ENCODE assay signal across 8 cellular contexts in genomic region chr7:99380823-99381663, GRCh38. TPM values are rescaled to one million over a fixed set of nuclear protein-coding genes. Genes with fewer than 3 reads are reported as not detected.
DNase-seq lines count a peak whose midpoint lies in the region; ATAC-seq and TF ChIP-seq lines count a peak whose summit lies in the region.

No MANE protein-coding gene starts in this region.

- TF ChIP-seq RAD21 in SK-N-SH (IDR thresholded peaks at IDR 0.05; ENCODE audit: low read length) = no peak

- H4K20me1 ChIP-seq in SK-N-SH (ENCODE audit: insufficient read depth) = peaks cover 87% of the 10 kb centered on the region

- no peak for TF ChIP-seq EP300 in SK-N-SH (IDR thresholded peaks at IDR 0.05; ENCODE audit: borderline replicate concordance in 1 of 2, low read depth in 1 of 2, low read length in 1 of 2)

- peaks cover 17 to 27% of the 10 kb centered on the region in 2 experiments; a peak in 2 of 4 replicates for H3K4me1 ChIP-seq in SK-N-SH (ENCODE audit: control insufficient read depth in 1 of 2, insufficient read depth in 2 of 2, low read depth in 1 of 2, low read length in 1 of 2)

- H3K4me2 ChIP-seq in SK-N-SH = no peak overlapping the region

- no peak overlapping the region for H3K4me3 Mint-ChIP-seq in glutamatergic neuron (ENCODE audit: unreplicated experiment)

- H3K36me3 Mint-ChIP-seq in glutamatergic neuron (ENCODE audit: unreplicated experiment) = no peaks in the 10 kb centered on the region

- no peak overlapping the region for H3K4me3 ChIP-seq in SK-N-SH (ENCODE audit: low read depth in 2 of 2, low read length in 1 of 2)

- no peak overlapping the region for H3K9ac ChIP-seq in SK-N-SH

- H2AFZ ChIP-seq in SK-N-SH (ENCODE audit: low read depth) = no peak overlapping the region

- peaks cover 21% of the 10 kb centered on the region for H3F3A ChIP-seq in SK-N-SH (replicated peaks; ENCODE audit: insufficient read depth)

- H3K79me2 ChIP-seq in SK-N-SH (ENCODE audit: insufficient read depth) = peaks cover 94% of the 10 kb centered on the region

- POLR2A ChIA-PET in SK-N-SH (lab: Yijun Ruan, JAX) = no interaction called here

- TF ChIP-seq CTCF in SK-N-SH (IDR thresholded peaks at IDR 0.05) (no peak), glutamatergic neuron (IDR thresholded peaks at IDR 0.05; ENCODE audit: partially characterized antibody, unreplicated experiment) (no peak)

- CTCF ChIA-PET in SK-N-SH (lab: Yijun Ruan, JAX) = no interaction called here

- peaks cover 4% of the 10 kb centered on the region for H3K9me3 Mint-ChIP-seq in glutamatergic neuron (ENCODE audit: unreplicated experiment)

- peak overlapping the region in 1 of 2 experiments; percentile 57; a peak in 1 of 4 replicates for H3K27ac ChIP-seq in SK-N-SH (ENCODE audit: low read depth in 2 of 2, low read length in 1 of 2)

- DNase-seq in SK-N-SH (peak; percentile 30), activated T-cell treated with anti-CD3 and anti-CD28 coated beads for 1 hour (ENCODE audit: low read depth) (peak; percentile 77), glutamatergic neuron (no peak), D341Med (ENCODE audit: low spot score) (no peak), Kasumi-1 (lab: John Stamatoyannopoulos, UW) (no peak)
- peak; percentile 86 to 89 for DNase-seq in stimulated activated CD4-positive, alpha-beta T cell treated with anti-CD3 and anti-CD28 coated beads, Interleukin-2, amount 100 ng/mL, for 24 hours

- 95% methylated on average over 14 of the region's 16 CpGs for WGBS in SK-N-SH (ENCODE audit: low lambda C conversion rate)

- H3K27me3 Mint-ChIP-seq in glutamatergic neuron (ENCODE audit: unreplicated experiment) = peaks cover 3% of the 10 kb centered on the region

- H3K4me1 Mint-ChIP-seq in glutamatergic neuron (ENCODE audit: low read depth, unreplicated experiment) = no peaks in the 10 kb centered on the region

- peak overlapping the region; percentile 52 for H3K27ac Mint-ChIP-seq in glutamatergic neuron (ENCODE audit: unreplicated experiment)

- no peaks in the 10 kb centered on the region for H3K9me2 ChIP-seq in SK-N-SH

- H3K27me3 ChIP-seq in SK-N-SH (ENCODE audit: insufficient read depth) = no peaks in the 10 kb centered on the region

- H3K36me3 ChIP-seq in SK-N-SH (replicated peaks in 1 of 2; ENCODE audit: control insufficient read depth in 1 of 2, insufficient read depth in 2 of 2, low read length in 1 of 2) = peaks cover 3 to 44% of the 10 kb centered on the region in 2 experiments

- ATAC-seq in SK-N-SH treated with all-trans-retinoic acid at 6 μM for 48 hours = no peak; the same call in 2 of the 3 replicates
- ATAC-seq in HG03558 (IDR thresholded peaks at IDR 0.05; ENCODE audit: extremely low read depth, unreplicated experiment) = peak; percentile 46

- H3K9me3 ChIP-seq in SK-N-SH = no peaks in the 10 kb centered on the region

TF ChIP-seq in SK-N-SH, 30 proteins besides CTCF, POLR2A, EP300 and RAD21:
- TF ChIP-seq SMC3 (IDR thresholded peaks at IDR 0.05; ENCODE audit: low read depth, low read length) = no peak
- TF ChIP-seq USF2 (IDR thresholded peaks at IDR 0.05; ENCODE audit: borderline replicate concordance, low read depth, low read length) = no peak
- no peak for TF ChIP-seq YY1 (IDR thresholded peaks at IDR 0.05; ENCODE audit: low read depth)
- no peak for TF ChIP-seq RXRA (IDR thresholded peaks at IDR 0.05; ENCODE audit: borderline replicate concordance, low read depth)
- 0 out of 2 replicates have a peak, but pooled peaks have one; percentile 9 for TF ChIP-seq POLR2AphosphoS5 (IDR thresholded peaks at IDR 0.05; ENCODE audit: low read depth, low read length)
- no peak for TF ChIP-seq TCF12 (IDR thresholded peaks at IDR 0.05)
- TF ChIP-seq JUND (IDR thresholded peaks at IDR 0.05) = no peak
- TF ChIP-seq SIN3A (IDR thresholded peaks at IDR 0.05; ENCODE audit: borderline replicate concordance, low read depth, low read length) = no peak

TF ChIP-seq in SK-N-SH treated with all-trans-retinoic acid at 6 μM for 48 hours, 23 proteins besides CTCF, POLR2A, EP300 and RAD21:
- TF ChIP-seq ZNF565 (CRISPR knock-in tag; conservative IDR thresholded peaks at IDR 0.05; ENCODE audit: low read depth) (no peak), GLIS3 (CRISPR knock-in tag; IDR thresholded peaks at IDR 0.05) (no peak), POU6F1 (CRISPR knock-in tag; IDR thresholded peaks at IDR 0.05; ENCODE audit: borderline replicate concordance, low read depth) (no peak), ZNF70 (CRISPR knock-in tag; IDR thresholded peaks at IDR 0.05) (no peak), OSR1 (CRISPR knock-in tag; IDR thresholded peaks at IDR 0.05) (no peak), PPARA (CRISPR knock-in tag; IDR thresholded peaks at IDR 0.05; ENCODE audit: borderline replicate concordance) (no peak), RARB (CRISPR knock-in tag; IDR thresholded peaks at IDR 0.05) (no peak), TSHZ2 (CRISPR knock-in tag; IDR thresholded peaks at IDR 0.05) (no peak), SNAI2 (CRISPR knock-in tag; IDR thresholded peaks at IDR 0.05) (no peak), TOX (CRISPR knock-in tag; IDR thresholded peaks at IDR 0.05; ENCODE audit: borderline replicate concordance) (no peak), BACH2 (CRISPR knock-in tag; IDR thresholded peaks at IDR 0.05; ENCODE audit: borderline replicate concordance) (no peak), CSDC2 (CRISPR knock-in tag; IDR thresholded peaks at IDR 0.05) (no peak), ZFP30 (CRISPR knock-in tag; IDR thresholded peaks at IDR 0.05) (no peak), ARNTL (CRISPR knock-in tag; IDR thresholded peaks at IDR 0.05; ENCODE audit: borderline replicate concordance, low read depth) (no peak)
TF ChIP-seq in SK-N-SH treated with all-trans-retinoic acid at 6 μM for 48 hours: peak in this region for 0.

RNA-seq across cellular contexts. Expression of gene ARPC1B, which starts 6.5 kb away (rescaled TPM):
- 549 and 836 TPM in 2 replicates for polyA plus RNA-seq in SK-N-SH (2012; rRNA removed)
- 499 and 604 TPM in 2 replicates for polyA plus RNA-seq in SK-N-SH (2012; cell fraction: cytosol; rRNA removed)
- polyA plus RNA-seq in SK-N-SH (2012; cell fraction: nucleus; rRNA removed) = 368 and 467 TPM in 2 replicates
- 9.5 TPM for total RNA-seq in glutamatergic neuron (ENCODE audit: unreplicated experiment)

RNA-seq across cellular contexts. Expression of gene PDAP1, which starts 27.4 kb away (rescaled TPM):
- 296 and 389 TPM in 2 replicates for polyA plus RNA-seq in SK-N-SH (2012; rRNA removed)
- 589 and 668 TPM in 2 replicates for polyA plus RNA-seq in SK-N-SH (2012; cell fraction: cytosol; rRNA removed)
- polyA plus RNA-seq in SK-N-SH (2012; cell fraction: nucleus; rRNA removed) = 105 and 146 TPM in 2 replicates
- total RNA-seq in glutamatergic neuron (ENCODE audit: unreplicated experiment) = 134 TPM

RNA-seq across cellular contexts. Expression of gene BUD31, which starts 27.7 kb away (rescaled TPM):
- 124 and 162 TPM in 2 replicates for polyA plus RNA-seq in SK-N-SH (2012; rRNA removed)
- 146 and 187 TPM in 2 replicates for polyA plus RNA-seq in SK-N-SH (2012; cell fraction: cytosol; rRNA removed)
- polyA plus RNA-seq in SK-N-SH (2012; cell fraction: nucleus; rRNA removed) = 85.4 and 105 TPM in 2 replicates
- 73.9 TPM for total RNA-seq in glutamatergic neuron (ENCODE audit: unreplicated experiment)

RNA-seq across cellular contexts. Expression of gene ARPC1A, which starts 55.3 kb away (rescaled TPM):
- polyA plus RNA-seq in SK-N-SH (2012; rRNA removed) = 262 and 306 TPM in 2 replicates
- polyA plus RNA-seq in SK-N-SH (2012; cell fraction: cytosol; rRNA removed) = 265 and 294 TPM in 2 replicates
- 86.2 and 95.3 TPM in 2 replicates for polyA plus RNA-seq in SK-N-SH (2012; cell fraction: nucleus; rRNA removed)
- total RNA-seq in glutamatergic neuron (ENCODE audit: unreplicated experiment) = 173 TPM

RNA-seq across cellular contexts. Expression of gene PTCD1, which starts 57.6 kb away (rescaled TPM):
- 7.4 and 8.2 TPM in 2 replicates for polyA plus RNA-seq in SK-N-SH (2012; rRNA removed)
- 2.7 and 3.3 TPM in 2 replicates for polyA plus RNA-seq in SK-N-SH (2012; cell fraction: cytosol; rRNA removed)
- 16.1 and 16.8 TPM in 2 replicates for polyA plus RNA-seq in SK-N-SH (2012; cell fraction: nucleus; rRNA removed)
- total RNA-seq in glutamatergic neuron (ENCODE audit: unreplicated experiment) = 5.5 TPM

Comparison
In these comparisons a context has a peak if more than half of its experiments do, and no peak if none do; other contexts are left out.
1. DNase-seq: peak in SK-N-SH (single experiment), activated T-cell treated with anti-CD3 and anti-CD28 coated beads for 1 hour (single experiment) and stimulated activated CD4-positive, alpha-beta T cell treated with anti-CD3 and anti-CD28 coated beads, Interleukin-2, amount 100 ng/mL, for 24 hours (2 of 2); none in glutamatergic neuron (single experiment), D341Med (single experiment) and Kasumi-1 (0 of 2).